Comparison of ENCODE assay signal across 9 cellular contexts in genomic region chr16:56203052-56203451, GRCh38. TPM values are rescaled to one million over a fixed set of nuclear protein-coding genes. Genes with fewer than 3 reads are reported as not detected.
DNase-seq lines count a peak whose midpoint lies in the region; ATAC-seq, FAIRE-seq and TF ChIP-seq lines count a peak whose summit lies in the region.
"Had no signal": no experiment of that assay in that cellular context is flagged by ENCODE, and none has a peak within 500 bp of the region (broad histone marks: within the 10 kb centered on the region; RNA-seq: fewer than 3 reads in every experiment).

No MANE protein-coding gene starts in this region.

- TF ChIP-seq CTCF in CD8-positive, alpha-beta T cell (IDR thresholded peaks at IDR 0.05) = peak; percentile 29
- peak in 3 of 6 experiments; percentile 8 to 49 (median 12) for TF ChIP-seq CTCF in esophagus squamous epithelium (IDR thresholded peaks at IDR 0.05)

- no peak for TF ChIP-seq POLR2A in esophagus squamous epithelium (IDR thresholded peaks at IDR 0.05)

- no peaks in the 10 kb centered on the region for H3K9me3 Mint-ChIP-seq in CD8-positive, alpha-beta T cell
- H3K9me3 Mint-ChIP-seq in effector memory CD8-positive, alpha-beta T cell = no peaks in the 10 kb centered on the region

- H3K27ac ChIP-seq in CD8-positive, alpha-beta T cell (ENCODE audit: low read depth, low read length) = no peak overlapping the region
- no peak overlapping the region for H3K27ac ChIP-seq in esophagus squamous epithelium
- H3K27ac ChIP-seq: KMS-11 had no signal

- FAIRE-seq in GM19239 (lab: Jason Lieb, UNC) = peak; percentile 39

- H3K4me1 Mint-ChIP-seq in CD8-positive, alpha-beta T cell (ENCODE audit: low read depth) = peaks cover 21% of the 10 kb centered on the region
- H3K4me1 Mint-ChIP-seq in effector memory CD8-positive, alpha-beta T cell (ENCODE audit: low read depth in 2 of 2) = peaks cover 19 to 27% of the 10 kb centered on the region in 2 donors

- H3K36me3 ChIP-seq in CD8-positive, alpha-beta T cell (ENCODE audit: insufficient read depth, low read length) = no peaks in the 10 kb centered on the region
- H3K36me3 ChIP-seq in esophagus squamous epithelium = no peaks in the 10 kb centered on the region

- H3K27ac Mint-ChIP-seq in CD8-positive, alpha-beta T cell = no peak overlapping the region
- H3K27ac Mint-ChIP-seq in effector memory CD8-positive, alpha-beta T cell = no peak overlapping the region

- H3K27me3 ChIP-seq in CD8-positive, alpha-beta T cell (ENCODE audit: insufficient read depth, low read length) = no peaks in the 10 kb centered on the region
- H3K27me3 ChIP-seq in esophagus squamous epithelium = peaks cover 0 to 3% (median 0%) of the 10 kb centered on the region in 4 donors

- 9 to 57% methylated on average over 1 of the region's 1 CpG for WGBS in esophagus squamous epithelium, 2 donors

- ATAC-seq in CD8-positive, alpha-beta T cell = peak; percentile 75
- ATAC-seq in HG03442 (IDR thresholded peaks at IDR 0.05; ENCODE audit: unreplicated experiment) (peak; percentile 74), sciatic nerve (peak; percentile 69)
- ATAC-seq in effector memory CD8-positive, alpha-beta T cell (replicated peaks) = peak; percentile 84

- POLR2A ChIA-PET in CD8-positive, alpha-beta T cell (lab: Charles Lee) = interaction anchor here (0.9 kb wide), 1 partner anchor 76 kb away, joined by 3 read pairs; no protein-coding TSS in a partner anchor

- H3K27me3 Mint-ChIP-seq in CD8-positive, alpha-beta T cell (ENCODE audit: low read depth) = no peaks in the 10 kb centered on the region
- H3K27me3 Mint-ChIP-seq in effector memory CD8-positive, alpha-beta T cell = no peaks in the 10 kb centered on the region

- no peak overlapping the region for H3K4me3 Mint-ChIP-seq in CD8-positive, alpha-beta T cell
- no peak overlapping the region for H3K4me3 Mint-ChIP-seq in effector memory CD8-positive, alpha-beta T cell

- peak in 5 of 7 experiments; percentile 28 to 65 (median 38) for DNase-seq in CD8-positive, alpha-beta T cell
- no peak for DNase-seq in GM19239 (ENCODE audit: insufficient read length, low spot score)
- peak; percentile 21 for DNase-seq in T-helper 22 cell (ENCODE audit: low read depth)
- DNase-seq in effector memory CD8-positive, alpha-beta T cell = peak; percentile 40 to 45 (median 44)
- DNase-seq in sciatic nerve (ENCODE audit: low spot score) = no peak
- no peak for DNase-seq in esophagus squamous epithelium (lab: John Stamatoyannopoulos, UW)
- DNase-seq in NCI-H1092 treated with DMSO at 0.1 percent for 48 hours (lab: John Stamatoyannopoulos, UW) = no peak

- intact Hi-C loops in CD8-positive, alpha-beta T cell (cut with DNase I, micrococcal nuclease) = loop anchor here (2.0 to 5.0 kb wide), 3 partner anchors 114 to 258 kb away; no protein-coding TSS in a partner anchor
- intact Hi-C loops in sciatic nerve (cut with DNase I) (no loop called here), esophagus squamous epithelium (cut with DNase I) (no loop called here)

- CTCF ChIA-PET in CD8-positive, alpha-beta T cell (lab: Charles Lee) = interaction anchor here (0.7 to 2.3 kb wide), 10 partner anchors 12 to 489 kb away, joined by 3 to 7 read pairs (median 4); no protein-coding TSS in a partner anchor

- H3K4me3 ChIP-seq in CD8-positive, alpha-beta T cell (ENCODE audit: low read depth, low read length) = no peak overlapping the region
- H3K4me3 ChIP-seq in esophagus squamous epithelium = no peak overlapping the region

- H3K36me3 Mint-ChIP-seq in CD8-positive, alpha-beta T cell = no peaks in the 10 kb centered on the region
- H3K36me3 Mint-ChIP-seq in effector memory CD8-positive, alpha-beta T cell (ENCODE audit: insufficient read depth) = peaks cover 7% of the 10 kb centered on the region

- H3K9me3 ChIP-seq in CD8-positive, alpha-beta T cell (ENCODE audit: low read length) = no peaks in the 10 kb centered on the region
- H3K9me3 ChIP-seq in esophagus squamous epithelium = no peaks in the 10 kb centered on the region

- H3K4me1 ChIP-seq in CD8-positive, alpha-beta T cell (ENCODE audit: insufficient read depth, low read length) = peaks cover 26% of the 10 kb centered on the region
- no peaks in the 10 kb centered on the region for H3K4me1 ChIP-seq in esophagus squamous epithelium

RNA-seq across cellular contexts. Expression of gene GNAO1, which starts 11.8 kb away (rescaled TPM):
- total RNA-seq in CD8-positive, alpha-beta T cell = 1 to 10 TPM; 2.3 to 3.6 TPM
- total RNA-seq in sciatic nerve (7.9 TPM), esophagus squamous epithelium (1 to 10 TPM in 1 of 4 donors, under 1 TPM in 3; 0.50 to 1.5 (median 0.66) TPM)

Comparison
In these comparisons a context has a peak if more than half of its experiments do, and no peak if none do; other contexts are left out.
1. DNase-seq: peak in CD8-positive, alpha-beta T cell (5 of 7), T-helper 22 cell (single experiment) and effector memory CD8-positive, alpha-beta T cell (3 of 3); none in GM19239 (single experiment), sciatic nerve (single experiment), esophagus squamous epithelium (single experiment) and NCI-H1092 treated with DMSO at 0.1 percent for 48 hours (single experiment).
2. intact Hi-C loops: an anchor here in CD8-positive, alpha-beta T cell (2.0 to 5.0 kb wide); none called in sciatic nerve and esophagus squamous epithelium.
3. Peak in every context shown above with its lines, with median percentiles within 50 percentile points of each other: ATAC-seq.